ENCODE assay signal across 19 cellular contexts in genomic region chr12:62396750-62397149, GRCh38.
"Had no signal": no experiment of that assay in that cellular context is flagged by ENCODE, and none has a peak within 500 bp of the region (broad histone marks: within the 10 kb centered on the region; RNA-seq: fewer than 3 reads in every experiment).

No MANE protein-coding gene starts in this region.

- DNase-seq: activated CD4-positive, alpha-beta T cell treated with anti-CD3 and anti-CD28 coated beads for 4 hours; activated CD4-positive, alpha-beta T cell treated with anti-CD3 and anti-CD28 coated beads, Interleukin-2, amount 50 U/mL, for 48 hours; activated CD8-positive, alpha-beta memory T cell treated with anti-CD3 and anti-CD28 coated beads, Interleukin-2, amount 50 U/mL, for 48 hours; activated gamma-delta T cell treated with Interleukin-2 at 50 U/mL for 16 hours; activated naive CD8-positive, alpha-beta T cell treated with anti-CD3 and anti-CD28 coated beads, Interleukin-2, amount 50 U/mL, for 24 hours; activated T-cell treated with anti-CD3 and anti-CD28 coated beads, Interleukin-2, amount 50 U/mL, for 24 hours; cerebellar nuclear complex; cortex of kidney; islet precursor cell; left ventricle myocardium superior; posterior cingulate gyrus; right cardiac atrium; stimulated activated CD4-positive, alpha-beta T cell treated with anti-CD3 and anti-CD28 coated beads, Interleukin-15, amount 100 ng/mL, for 24 hours; stimulated activated CD4-positive, alpha-beta T cell treated with anti-CD3 and anti-CD28 coated beads, Interleukin-2, amount 100 ng/mL, for 24 hours; stimulated activated naive CD4-positive, alpha-beta T cell; transverse colon had no signal

- ATAC-seq: activated naive CD8-positive, alpha-beta T cell treated with anti-CD3 and anti-CD28 coated beads, Interleukin-2, amount 50 U/mL, for 24 hours; esophagus mucosa; left ventricle myocardium superior; right cardiac atrium had no signal

- H3K9me3 ChIP-seq: transverse colon had no signal

- H3K27ac Mint-ChIP-seq: activated naive CD4-positive, alpha-beta T cell treated with anti-CD3 and anti-CD28 coated beads, Interleukin-2, amount 50 U/mL, for 24 hours; activated naive CD8-positive, alpha-beta T cell treated with anti-CD3 and anti-CD28 coated beads, Interleukin-2, amount 50 U/mL, for 24 hours; activated T-cell treated with anti-CD3 and anti-CD28 coated beads, Interleukin-2, amount 50 U/mL, for 24 hours; nephron had no signal

- H3K9me3 Mint-ChIP-seq: activated naive CD4-positive, alpha-beta T cell treated with anti-CD3 and anti-CD28 coated beads, Interleukin-2, amount 50 U/mL, for 24 hours; activated naive CD8-positive, alpha-beta T cell treated with anti-CD3 and anti-CD28 coated beads, Interleukin-2, amount 50 U/mL, for 24 hours; activated T-cell treated with anti-CD3 and anti-CD28 coated beads, Interleukin-2, amount 50 U/mL, for 24 hours; nephron had no signal

- H3K27me3 ChIP-seq: transverse colon had no signal

- H3K4me3 Mint-ChIP-seq: activated naive CD4-positive, alpha-beta T cell treated with anti-CD3 and anti-CD28 coated beads, Interleukin-2, amount 50 U/mL, for 24 hours; activated naive CD8-positive, alpha-beta T cell treated with anti-CD3 and anti-CD28 coated beads, Interleukin-2, amount 50 U/mL, for 24 hours; activated T-cell treated with anti-CD3 and anti-CD28 coated beads, Interleukin-2, amount 50 U/mL, for 24 hours; nephron had no signal

- H3K4me3 ChIP-seq: transverse colon had no signal

- H3K4me1 Mint-ChIP-seq: nephron had no signal

- H3K4me1 ChIP-seq: transverse colon had no signal

- H3K27ac ChIP-seq: transverse colon had no signal

- H3K27me3 Mint-ChIP-seq: activated naive CD4-positive, alpha-beta T cell treated with anti-CD3 and anti-CD28 coated beads, Interleukin-2, amount 50 U/mL, for 24 hours; activated naive CD8-positive, alpha-beta T cell treated with anti-CD3 and anti-CD28 coated beads, Interleukin-2, amount 50 U/mL, for 24 hours; activated T-cell treated with anti-CD3 and anti-CD28 coated beads, Interleukin-2, amount 50 U/mL, for 24 hours had no signal
